In the genomic region with DNA sequence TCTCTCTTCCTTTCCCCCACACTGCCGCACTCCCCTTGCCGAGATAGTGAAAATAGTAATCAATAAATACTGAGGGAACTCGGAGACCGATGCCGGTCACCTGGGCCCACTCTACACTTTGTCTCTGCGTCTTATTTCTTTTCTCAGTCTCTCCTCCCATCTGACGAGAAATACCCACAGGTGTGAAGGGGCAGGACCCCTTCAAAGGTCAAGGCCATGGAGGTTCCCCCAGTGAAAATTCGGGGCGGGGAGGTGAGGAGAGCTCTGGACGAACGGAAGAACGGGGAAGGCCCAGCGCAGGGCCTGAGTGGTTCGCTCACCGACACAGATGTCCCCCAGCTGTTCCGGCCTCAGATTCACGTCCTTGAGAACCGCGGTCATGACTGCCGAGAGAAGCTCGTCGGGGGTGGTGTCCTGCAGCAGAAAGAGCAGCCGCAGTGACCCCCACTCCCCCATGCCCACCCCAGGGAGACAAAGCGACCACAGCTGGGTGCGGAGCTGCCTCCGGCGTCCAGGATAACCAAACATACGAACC, we compare ENCODE assay signal across 8 cellular contexts. TPM values are rescaled to one million over a fixed set of nuclear protein-coding genes. Genes with fewer than 3 reads are reported as not detected.
DNase-seq lines count a peak whose midpoint lies in the region; ATAC-seq and TF ChIP-seq lines count a peak whose summit lies in the region.

No MANE protein-coding gene starts in this region.

- peaks cover 59% of the 10 kb centered on the region for H3K4me1 Mint-ChIP-seq in activated CD8-positive, alpha-beta memory T cell treated with anti-CD3 and anti-CD28 coated beads, Interleukin-2, amount 10 ng/mL, durations not matched to agents 7 days and 5 days

- peak overlapping the region; percentile 69 to 97 (median 75) for H3K27ac ChIP-seq in gastrocnemius medialis

- no peaks in the 10 kb centered on the region for H3K27me3 Mint-ChIP-seq in activated CD8-positive, alpha-beta memory T cell treated with anti-CD3 and anti-CD28 coated beads, Interleukin-2, amount 10 ng/mL, durations not matched to agents 7 days and 5 days

- no peak for TF ChIP-seq POLR2A in gastrocnemius medialis (IDR thresholded peaks at IDR 0.05)

- intact Hi-C loops in left ventricle myocardium superior (cut with micrococcal nuclease): no loop called here
- intact Hi-C loops in gastrocnemius medialis (cut with DNase I; ENCODE audit: low total_unique reads): loop anchor here (5.0 to 10.0 kb wide), 5 partner anchors 211 to 1142 kb away; a partner anchor contains a TSS

- peaks cover 16% of the 10 kb centered on the region for H3K36me3 ChIP-seq in H7 (replicated peaks; ENCODE audit: control insufficient read depth, insufficient read depth, low read length)
- H3K36me3 ChIP-seq in gastrocnemius medialis: peaks cover 0 to 30% of the 10 kb centered on the region in 2 donors

- no peak for ATAC-seq in activated CD8-positive, alpha-beta memory T cell treated with anti-CD3 and anti-CD28 coated beads, Interleukin-2, amount 10 ng/mL, durations not matched to agents 7 days and 5 days
- ATAC-seq in left ventricle myocardium superior (peak; percentile 1), gastrocnemius medialis (no peak)

- H3K9me3 ChIP-seq in gastrocnemius medialis: no peaks in the 10 kb centered on the region

- H3K27me3 ChIP-seq in H7 (ENCODE audit: control insufficient read depth, insufficient read depth, low read length): peaks cover 5% of the 10 kb centered on the region; the same call in 1 of the 2 replicates
- no peaks in the 10 kb centered on the region for H3K27me3 ChIP-seq in gastrocnemius medialis

- peaks cover 48% of the 10 kb centered on the region for H3K36me3 Mint-ChIP-seq in activated CD8-positive, alpha-beta memory T cell treated with anti-CD3 and anti-CD28 coated beads, Interleukin-2, amount 10 ng/mL, durations not matched to agents 7 days and 5 days

- H3K4me3 Mint-ChIP-seq in activated CD8-positive, alpha-beta memory T cell treated with anti-CD3 and anti-CD28 coated beads, Interleukin-2, amount 10 ng/mL, durations not matched to agents 7 days and 5 days: peak overlapping the region; percentile 84

- H3K4me3 ChIP-seq in AG09309 (ENCODE audit: control insufficient read depth, low read depth, low read length) (peak overlapping the region; percentile 88), H7 (ENCODE audit: insufficient read depth, low read depth, low read length) (peak overlapping the region; percentile 85), gastrocnemius medialis (peak overlapping the region; percentile 73 to 99 (median 82))

- peaks cover 19 to 30% of the 10 kb centered on the region in 2 donors for H3K4me1 ChIP-seq in gastrocnemius medialis

- in situ Hi-C loops in gastrocnemius medialis (cut with MboI; ENCODE audit: low sequenced_read_pairs in 4 of 4): loop anchor here in 3 of 4 donors (25.0 kb wide), 1 partner anchor 351 kb away; a partner anchor contains a TSS

- H3K27ac Mint-ChIP-seq in activated CD8-positive, alpha-beta memory T cell treated with anti-CD3 and anti-CD28 coated beads, Interleukin-2, amount 10 ng/mL, durations not matched to agents 7 days and 5 days: peak overlapping the region; percentile 96

- TF ChIP-seq CTCF in AG09309 (IDR thresholded peaks at IDR 0.05; ENCODE audit: control insufficient read depth, insufficient read depth, low read depth, low read length, missing control alignments) (no peak), gastrocnemius medialis (IDR thresholded peaks at IDR 0.05 in 4 of 5, conservative IDR thresholded peaks at IDR 0.05 in 1 of 5) (no peak)

- H3K9me3 Mint-ChIP-seq in activated CD8-positive, alpha-beta memory T cell treated with anti-CD3 and anti-CD28 coated beads, Interleukin-2, amount 10 ng/mL, durations not matched to agents 7 days and 5 days (ENCODE audit: low read depth): no peaks in the 10 kb centered on the region

- CTCF ChIA-PET in activated CD8-positive, alpha-beta memory T cell treated with anti-CD3 and anti-CD28 coated beads, Interleukin-2, amount 10 ng/mL, durations not matched to agents 7 days and 5 days (lab: Charles Lee): interaction anchor here (1.1 to 2.3 kb wide), 8 partner anchors 17 to 210 kb away, joined by 3 to 16 read pairs (median 6); a partner anchor contains a TSS

- DNase-seq in AG09309 (ENCODE audit: low read depth): no peak
- peak; percentile 57 for DNase-seq in H7
- DNase-seq in activated CD8-positive, alpha-beta memory T cell treated with anti-CD3 and anti-CD28 coated beads, Interleukin-2, amount 10 ng/mL, durations not matched to agents 7 days and 5 days: peak; percentile 50
- DNase-seq in left ventricle myocardium superior: no peak
- DNase-seq in gastrocnemius medialis: no peak
- no peak for DNase-seq in ecto neural progenitor cell (ENCODE audit: low spot score)
- DNase-seq in amygdala (lab: John Stamatoyannopoulos, UW): no peak
- DNase-seq in SHP77 (lab: John Stamatoyannopoulos, UW): no peak

RNA-seq across cellular contexts. Expression of a gene that starts 0.6 kb away (rescaled TPM):
- 12.8 and 15.7 TPM in 2 replicates for total RNA-seq in H7 (2014; rRNA removed; shearing (Covaris generic))
- 10 to 100 TPM; 91.3 to 91.7 TPM for total RNA-seq in activated CD8-positive, alpha-beta memory T cell treated with anti-CD3 and anti-CD28 coated beads, Interleukin-2, amount 10 ng/mL, durations not matched to agents 7 days and 5 days
- total RNA-seq in left ventricle myocardium superior (107 TPM), gastrocnemius medialis (10 to 100 TPM; 24.5 to 31.2 (median 29.3) TPM)

RNA-seq across cellular contexts. Expression of a gene that starts 2.1 kb away (rescaled TPM):
- total RNA-seq in H7 (2014; rRNA removed; shearing (Covaris generic)): 1.8 and 3.4 TPM in 2 replicates
- total RNA-seq in activated CD8-positive, alpha-beta memory T cell treated with anti-CD3 and anti-CD28 coated beads, Interleukin-2, amount 10 ng/mL, durations not matched to agents 7 days and 5 days: 10 to 100 TPM; 69.3 to 70.3 TPM
- total RNA-seq in left ventricle myocardium superior (7.5 TPM), gastrocnemius medialis (1 to 10 TPM; 2.1 to 6.6 (median 3.3) TPM)

RNA-seq across cellular contexts. Expression of a gene that starts 29.0 kb away (rescaled TPM):
- total RNA-seq in H7 (2014; rRNA removed; shearing (Covaris generic)): 25.5 and 30.9 TPM in 2 replicates
- total RNA-seq in activated CD8-positive, alpha-beta memory T cell treated with anti-CD3 and anti-CD28 coated beads, Interleukin-2, amount 10 ng/mL, durations not matched to agents 7 days and 5 days: 10 to 100 TPM; 47.8 to 56.3 TPM
- total RNA-seq in left ventricle myocardium superior (22.4 TPM), gastrocnemius medialis (10 to 100 TPM; 37.9 to 50.0 (median 43.2) TPM)

Comparison
In these comparisons a context has a peak if more than half of its experiments do, and no peak if none do; other contexts are left out.
1. DNase-seq: peak in H7 (single experiment) and activated CD8-positive, alpha-beta memory T cell treated with anti-CD3 and anti-CD28 coated beads, Interleukin-2, amount 10 ng/mL, durations not matched to agents 7 days and 5 days (single experiment); none in AG09309 (single experiment), left ventricle myocardium superior (single experiment), gastrocnemius medialis (0 of 2), ecto neural progenitor cell (single experiment), amygdala (0 of 56) and SHP77 (0 of 2).
2. Peak in every context shown above with its lines, with median percentiles within 50 percentile points of each other: H3K4me3 ChIP-seq.